Comparison of ENCODE assay signal across 8 cellular contexts in genomic region chr14:67285876-67286452, GRCh38.
DNase-seq lines count a peak whose midpoint lies in the region; ATAC-seq and FAIRE-seq lines count a peak whose summit lies in the region.

No MANE protein-coding gene starts in this region.

- ATAC-seq in GM18517 (IDR thresholded peaks at IDR 0.05; ENCODE audit: unreplicated experiment): no peak

- DNase-seq in DMS153 treated with DMSO at 0.1 percent for 48 hours (lab: John Stamatoyannopoulos, UW; ENCODE audit: unreplicated experiment): peak; percentile 38
- DNase-seq in DMS153 (lab: John Stamatoyannopoulos, UW): no peak
- DNase-seq in NCI-H1694 treated with DMSO at 0.1 percent for 48 hours (lab: John Stamatoyannopoulos, UW): peak; percentile 80
- DNase-seq in amniotic epithelial cell (ENCODE audit: low read depth): peak; percentile 59
- DNase-seq in stimulated activated CD4-positive, alpha-beta T cell treated with anti-CD3 and anti-CD28 coated beads, Interleukin-4, amount 100 ng/mL, for 1 hour: no peak
- no peak for DNase-seq in GOT3 (lab: John Stamatoyannopoulos, UW)

- peak; percentile 99 for FAIRE-seq in islet of Langerhans (lab: Jason Lieb, UNC)

Comparison
In these comparisons a context has a peak if more than half of its experiments do, and no peak if none do; other contexts are left out.
1. DNase-seq: peak in DMS153 treated with DMSO at 0.1 percent for 48 hours (single experiment), NCI-H1694 treated with DMSO at 0.1 percent for 48 hours (single experiment) and amniotic epithelial cell (single experiment); none in DMS153 (single experiment), stimulated activated CD4-positive, alpha-beta T cell treated with anti-CD3 and anti-CD28 coated beads, Interleukin-4, amount 100 ng/mL, for 1 hour (single experiment) and GOT3 (single experiment).